In the genomic region with DNA sequence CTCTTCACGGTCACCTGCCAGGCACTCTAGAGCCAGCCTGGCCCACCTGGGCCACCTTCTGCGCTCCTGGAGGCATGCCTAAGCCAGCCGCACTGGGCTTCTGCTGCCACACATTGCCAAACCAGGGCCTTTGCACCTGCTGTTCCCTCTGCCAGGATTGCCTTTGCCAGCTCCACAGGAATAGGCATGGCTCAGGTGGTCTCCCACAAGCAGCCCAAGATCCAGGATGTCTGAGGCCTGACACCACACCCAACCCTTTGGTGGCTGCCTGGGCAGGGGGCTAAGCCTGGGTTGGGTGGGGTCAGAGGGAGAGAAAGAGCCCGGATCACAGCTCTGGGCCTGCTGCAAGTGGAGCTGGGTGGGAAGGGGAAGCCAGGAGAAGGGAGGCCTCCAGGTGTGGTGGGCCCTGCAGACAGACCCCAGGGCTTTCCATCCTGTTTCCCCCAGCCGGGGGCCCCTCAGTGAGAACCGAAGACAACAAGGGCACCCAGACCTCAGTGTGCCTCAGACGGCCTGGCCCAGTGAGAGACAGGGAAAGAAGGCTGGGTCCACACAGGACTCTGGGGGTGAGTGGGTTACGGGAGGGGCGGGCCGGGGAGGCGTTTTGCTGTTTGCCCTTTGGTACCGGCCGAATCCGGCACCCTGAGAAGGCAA, we compare ENCODE assay signal across 8 cellular contexts. TPM values are rescaled to one million over a fixed set of nuclear protein-coding genes. Genes with fewer than 3 reads are reported as not detected.
DNase-seq lines count a peak whose midpoint lies in the region; ATAC-seq and TF ChIP-seq lines count a peak whose summit lies in the region.

No MANE protein-coding gene starts in this region.

- H3K27me3 Mint-ChIP-seq in activated T-helper 1 cell treated with anti-CD3 and anti-CD28 coated beads, Interleukin-12 subunit alpha, Interleukin-12 subunit beta, Interleukin-2, Interleukin-4 antibody, amounts not matched to agents 30 ng/mL and 10 ng/mL and 1 ng/mL, durations not matched to agents 14 hours and 24 hours and 36 hours (ENCODE audit: insufficient read depth): no peaks in the 10 kb centered on the region

- no peaks in the 10 kb centered on the region for H3K9me3 ChIP-seq in osteoblast (ENCODE audit: low read depth, low read length)

- H3K36me3 ChIP-seq in osteoblast (ENCODE audit: insufficient read depth, low read length): no peaks in the 10 kb centered on the region

- peaks cover 12% of the 10 kb centered on the region for H3K4me1 ChIP-seq in osteoblast (ENCODE audit: insufficient read depth, low read length)

- ATAC-seq in GM19023 (IDR thresholded peaks at IDR 0.05; ENCODE audit: unreplicated experiment) (peak; percentile 1), HG02840 (IDR thresholded peaks at IDR 0.05; ENCODE audit: low FRiP score, unreplicated experiment) (peak; percentile 4)

- peaks cover 46% of the 10 kb centered on the region for H3K4me1 Mint-ChIP-seq in activated T-helper 1 cell treated with anti-CD3 and anti-CD28 coated beads, Interleukin-12 subunit alpha, Interleukin-12 subunit beta, Interleukin-2, Interleukin-4 antibody, amounts not matched to agents 30 ng/mL and 10 ng/mL and 1 ng/mL, durations not matched to agents 14 hours and 24 hours and 36 hours (ENCODE audit: low read depth)

- H3K4me3 ChIP-seq in osteoblast (ENCODE audit: insufficient read depth, low read length): no peak overlapping the region

- TF ChIP-seq CTCF in osteoblast (IDR thresholded peaks at IDR 0.05; ENCODE audit: extremely low read depth, low read depth, low read length): no peak

- peaks cover 8% of the 10 kb centered on the region for H3K36me3 Mint-ChIP-seq in activated T-helper 1 cell treated with anti-CD3 and anti-CD28 coated beads, Interleukin-12 subunit alpha, Interleukin-12 subunit beta, Interleukin-2, Interleukin-4 antibody, amounts not matched to agents 30 ng/mL and 10 ng/mL and 1 ng/mL, durations not matched to agents 14 hours and 24 hours and 36 hours (ENCODE audit: low read depth)

- DNase-seq in activated T-helper 1 cell treated with anti-CD3 and anti-CD28 coated beads, Interleukin-12 subunit alpha, Interleukin-12 subunit beta, Interleukin-2, Interleukin-4 antibody, amounts not matched to agents 30 ng/mL and 10 ng/mL and 1 ng/mL, durations not matched to agents 14 hours and 24 hours and 36 hours (ENCODE audit: low spot score): no peak
- DNase-seq in osteoblast (ENCODE audit: insufficient read length, low spot score, missing footprints): peak; percentile 62
- no peak for DNase-seq in SIG-M5 treated with dmso at 0.1 percent for 504 hours (lab: John Stamatoyannopoulos, UW; ENCODE audit: unreplicated experiment)
- DNase-seq in hypothalamus (lab: John Stamatoyannopoulos, UW): no peak
- DNase-seq in NCI-H774 (lab: John Stamatoyannopoulos, UW): no peak
- DNase-seq in HCEC 1CT: no peak

- H3K79me2 ChIP-seq in osteoblast (ENCODE audit: insufficient read depth, low read length): no peaks in the 10 kb centered on the region

- peak overlapping the region; percentile 71 for H3K4me3 Mint-ChIP-seq in activated T-helper 1 cell treated with anti-CD3 and anti-CD28 coated beads, Interleukin-12 subunit alpha, Interleukin-12 subunit beta, Interleukin-2, Interleukin-4 antibody, amounts not matched to agents 30 ng/mL and 10 ng/mL and 1 ng/mL, durations not matched to agents 14 hours and 24 hours and 36 hours

- no peaks in the 10 kb centered on the region for H3K9me3 Mint-ChIP-seq in activated T-helper 1 cell treated with anti-CD3 and anti-CD28 coated beads, Interleukin-12 subunit alpha, Interleukin-12 subunit beta, Interleukin-2, Interleukin-4 antibody, amounts not matched to agents 30 ng/mL and 10 ng/mL and 1 ng/mL, durations not matched to agents 14 hours and 24 hours and 36 hours

- intact Hi-C loops in activated T-helper 1 cell treated with anti-CD3 and anti-CD28 coated beads, Interleukin-12 subunit alpha, Interleukin-12 subunit beta, Interleukin-2, Interleukin-4 antibody, amounts not matched to agents 30 ng/mL and 10 ng/mL and 1 ng/mL, durations not matched to agents 14 hours and 24 hours and 36 hours (cut with micrococcal nuclease): loop anchor here (1.0 to 2.0 kb wide), 3 partner anchors 38 to 293 kb away; partner anchors contain the start of genes BICD2 and CARD19

- no peaks in the 10 kb centered on the region for H4K20me1 ChIP-seq in osteoblast (ENCODE audit: insufficient read depth, low read length)

- H3K27me3 ChIP-seq in osteoblast (ENCODE audit: insufficient read depth, low read length): no peaks in the 10 kb centered on the region

- peak overlapping the region; percentile 55 for H3K4me2 ChIP-seq in osteoblast (ENCODE audit: insufficient read depth, low read length)

- H3K27ac Mint-ChIP-seq in activated T-helper 1 cell treated with anti-CD3 and anti-CD28 coated beads, Interleukin-12 subunit alpha, Interleukin-12 subunit beta, Interleukin-2, Interleukin-4 antibody, amounts not matched to agents 30 ng/mL and 10 ng/mL and 1 ng/mL, durations not matched to agents 14 hours and 24 hours and 36 hours: peak overlapping the region; percentile 76

- no peak overlapping the region for H3K27ac ChIP-seq in osteoblast (ENCODE audit: low read depth, low read length)

- no peak overlapping the region for H2AFZ ChIP-seq in osteoblast (ENCODE audit: low read length)

RNA-seq across cellular contexts. Expression of gene SUSD3, which starts 0.7 kb away (rescaled TPM):
- total RNA-seq in activated T-helper 1 cell treated with anti-CD3 and anti-CD28 coated beads, Interleukin-12 subunit alpha, Interleukin-12 subunit beta, Interleukin-2, Interleukin-4 antibody, amounts not matched to agents 30 ng/mL and 10 ng/mL and 1 ng/mL, durations not matched to agents 14 hours and 24 hours and 36 hours: 31.7 and 33.2 TPM in 2 replicates
- 0.36 and 0.88 TPM in 2 replicates for total RNA-seq in osteoblast

RNA-seq across cellular contexts. Expression of gene CARD19, which starts 38.2 kb away (rescaled TPM):
- 40.5 and 41.7 TPM in 2 replicates for total RNA-seq in activated T-helper 1 cell treated with anti-CD3 and anti-CD28 coated beads, Interleukin-12 subunit alpha, Interleukin-12 subunit beta, Interleukin-2, Interleukin-4 antibody, amounts not matched to agents 30 ng/mL and 10 ng/mL and 1 ng/mL, durations not matched to agents 14 hours and 24 hours and 36 hours
- 38.4 and 38.6 TPM in 2 replicates for total RNA-seq in osteoblast

Comparison
In these comparisons a context has a peak if more than half of its experiments do, and no peak if none do; other contexts are left out.
1. RNA of gene SUSD3, which starts 0.7 kb away (total RNA-seq): 31.7 to 33.2 TPM in activated T-helper 1 cell treated with anti-CD3 and anti-CD28 coated beads, Interleukin-12 subunit alpha, Interleukin-12 subunit beta, Interleukin-2, Interleukin-4 antibody, amounts not matched to agents 30 ng/mL and 10 ng/mL and 1 ng/mL, durations not matched to agents 14 hours and 24 hours and 36 hours; 0.36 to 0.88 TPM in osteoblast; every median in the first group is over 10 times any median in the second.